ENCODE assay signal across 8 cellular contexts in the genomic region with DNA sequence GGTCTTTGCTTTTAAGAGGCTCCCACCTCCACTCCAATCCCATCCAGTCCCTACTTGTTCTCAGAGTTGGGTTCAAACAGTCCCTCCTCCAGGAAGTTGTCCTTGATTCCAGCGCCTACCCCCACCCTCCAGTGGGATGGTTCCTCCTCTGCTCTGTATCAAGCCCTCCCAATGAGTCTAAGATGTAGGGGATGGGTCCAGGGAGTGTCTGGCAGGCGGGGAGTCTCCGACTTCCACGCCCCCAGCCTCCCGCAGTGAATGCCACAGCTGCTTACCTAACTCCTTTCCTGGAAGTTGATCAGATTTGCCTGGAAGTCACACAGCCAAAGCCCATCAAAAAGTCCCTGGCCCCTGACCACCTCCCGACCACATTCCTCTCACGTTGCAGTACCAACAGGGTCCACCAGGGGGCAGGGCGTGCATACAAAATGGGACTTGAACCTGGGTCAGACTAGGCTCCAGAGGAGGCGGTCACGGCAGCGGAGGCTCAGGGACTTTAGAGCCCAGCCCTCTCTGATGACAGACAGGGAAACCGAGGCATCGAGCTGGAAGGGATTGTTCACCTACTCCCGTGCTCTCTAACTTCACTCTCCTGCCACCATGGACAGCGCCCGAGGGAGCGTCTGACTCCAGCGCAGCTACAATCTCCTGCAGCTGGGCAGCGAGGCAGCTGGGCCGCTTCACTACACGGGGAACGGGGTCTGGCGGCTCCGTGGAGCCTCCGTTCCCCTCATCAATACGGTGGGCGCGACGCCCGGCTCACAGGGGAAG. TPM values are rescaled to one million over a fixed set of nuclear protein-coding genes. Genes with fewer than 3 reads are reported as not detected.
DNase-seq lines count a peak whose midpoint lies in the region; ATAC-seq, FAIRE-seq and TF ChIP-seq lines count a peak whose summit lies in the region.

No MANE protein-coding gene starts in this region.

- CTCF ChIA-PET in A673 (lab: Charles Lee) = interaction anchor here (0.5 to 1.3 kb wide), 4 partner anchors 212 to 1057 kb away, joined by 3 to 9 read pairs (median 4); no protein-coding TSS in a partner anchor
- CTCF ChIA-PET in WTC11 (lab: Charles Lee) = interaction anchor here (0.6 to 3.1 kb wide), 34 partner anchors 10 to 532 kb away, joined by 3 to 21 read pairs (median 3); a partner anchor contains a TSS

- TF ChIP-seq CTCF in A673 (conservative IDR thresholded peaks at IDR 0.05; ENCODE audit: low read depth, low read length) (peak; percentile 98), WTC11 (IDR thresholded peaks at IDR 0.05) (peak; percentile 100), bronchial epithelial cell (IDR thresholded peaks at IDR 0.05; ENCODE audit: insufficient read depth, low read length, severe bottlenecking) (peak; percentile 97)

- H3K4me3 ChIP-seq in A673 (ENCODE audit: low read depth, low read length, poor library complexity, severe bottlenecking) (no peak overlapping the region), bronchial epithelial cell (ENCODE audit: low read depth, low read length) (no peak overlapping the region)

- H3K36me3 ChIP-seq in A673 (ENCODE audit: insufficient read depth, low read length, poor library complexity, severe bottlenecking) (no peaks in the 10 kb centered on the region), bronchial epithelial cell (ENCODE audit: control insufficient read depth, insufficient read depth, low read length) (no peaks in the 10 kb centered on the region)

- DNase-seq in A673 (ENCODE audit: low spot score) (peak; percentile 58), NCI-H146 treated with DMSO at 0.1 percent for 48 hours (lab: John Stamatoyannopoulos, UW; ENCODE audit: unreplicated experiment) (peak; percentile 29), WTC11 (ENCODE audit: low spot score) (peak; percentile 92), bronchial epithelial cell (ENCODE audit: low read depth) (peak; percentile 35), inferior parietal cortex (ENCODE audit: extremely low spot score) (peak; percentile 79), cortex of kidney (lab: John Stamatoyannopoulos, UW) (no peak)
- DNase-seq in stimulated activated CD4-positive, alpha-beta T cell treated with anti-CD3 and anti-CD28 coated beads, Interleukin-15, amount 100 ng/mL, for 24 hours = peak; percentile 84

- H3K27me3 Mint-ChIP-seq in WTC11 (ENCODE audit: low read depth) = peaks cover 11% of the 10 kb centered on the region

- H3K4me1 Mint-ChIP-seq in WTC11 = peaks cover 24% of the 10 kb centered on the region

- no peaks in the 10 kb centered on the region for H3K27me3 ChIP-seq in A673 (replicated peaks; ENCODE audit: insufficient read depth, low read depth, low read length, poor library complexity)
- no peaks in the 10 kb centered on the region for H3K27me3 ChIP-seq in bronchial epithelial cell (ENCODE audit: control insufficient read depth, insufficient read depth, low read length)

- no peaks in the 10 kb centered on the region for H3K9me3 ChIP-seq in A673 (ENCODE audit: low read depth, low read length, poor library complexity, severe bottlenecking)

- no peak overlapping the region for H3K27ac ChIP-seq in A673 (ENCODE audit: low read depth, low read length, poor library complexity, severe bottlenecking)

- H3K27ac Mint-ChIP-seq in WTC11 = no peak overlapping the region

- POLR2A ChIA-PET in A673 (lab: Charles Lee; ENCODE audit: low non-redundant PET) (no interaction called here), WTC11 (lab: Charles Lee) (no interaction called here)

- ATAC-seq in GM19023 (IDR thresholded peaks at IDR 0.05; ENCODE audit: unreplicated experiment) = peak; percentile 38
- peak; percentile 74 for ATAC-seq in WTC11

- FAIRE-seq in bronchial epithelial cell (lab: Jason Lieb, UNC) = no peak

- BruUV-seq in A673 (replicated peaks; lab: Mats Ljungman, UMichigan) = no TSS peak

- no peaks in the 10 kb centered on the region; the same call in 1 of the 2 replicates for H3K36me3 Mint-ChIP-seq in WTC11

- intact Hi-C loops in A673 (cut with micrococcal nuclease; ENCODE audit: unreplicated experiment) = loop anchor here (2.0 kb wide), 1 partner anchor 228 kb away; no protein-coding TSS in a partner anchor

- H3K9me3 Mint-ChIP-seq in WTC11 = peaks cover 15% of the 10 kb centered on the region

- H3K4me3 Mint-ChIP-seq in WTC11 = peak overlapping the region; percentile 41

- H3K4me1 ChIP-seq in A673 (ENCODE audit: insufficient read depth, low read length, poor library complexity, severe bottlenecking) = no peaks in the 10 kb centered on the region

TF ChIP-seq in WTC11, 78 proteins besides CTCF, POLR2A, EP300 and RAD21 (continues in another document):
- TF ChIP-seq, protein P1, sequence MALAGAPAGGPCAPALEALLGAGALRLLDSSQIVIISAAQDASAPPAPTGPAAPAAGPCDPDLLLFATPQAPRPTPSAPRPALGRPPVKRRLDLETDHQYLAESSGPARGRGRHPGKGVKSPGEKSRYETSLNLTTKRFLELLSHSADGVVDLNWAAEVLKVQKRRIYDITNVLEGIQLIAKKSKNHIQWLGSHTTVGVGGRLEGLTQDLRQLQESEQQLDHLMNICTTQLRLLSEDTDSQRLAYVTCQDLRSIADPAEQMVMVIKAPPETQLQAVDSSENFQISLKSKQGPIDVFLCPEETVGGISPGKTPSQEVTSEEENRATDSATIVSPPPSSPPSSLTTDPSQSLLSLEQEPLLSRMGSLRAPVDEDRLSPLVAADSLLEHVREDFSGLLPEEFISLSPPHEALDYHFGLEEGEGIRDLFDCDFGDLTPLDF (CRISPR knock-in tag; IDR thresholded peaks at IDR 0.05) = no peak
- TF ChIP-seq, protein P2, sequence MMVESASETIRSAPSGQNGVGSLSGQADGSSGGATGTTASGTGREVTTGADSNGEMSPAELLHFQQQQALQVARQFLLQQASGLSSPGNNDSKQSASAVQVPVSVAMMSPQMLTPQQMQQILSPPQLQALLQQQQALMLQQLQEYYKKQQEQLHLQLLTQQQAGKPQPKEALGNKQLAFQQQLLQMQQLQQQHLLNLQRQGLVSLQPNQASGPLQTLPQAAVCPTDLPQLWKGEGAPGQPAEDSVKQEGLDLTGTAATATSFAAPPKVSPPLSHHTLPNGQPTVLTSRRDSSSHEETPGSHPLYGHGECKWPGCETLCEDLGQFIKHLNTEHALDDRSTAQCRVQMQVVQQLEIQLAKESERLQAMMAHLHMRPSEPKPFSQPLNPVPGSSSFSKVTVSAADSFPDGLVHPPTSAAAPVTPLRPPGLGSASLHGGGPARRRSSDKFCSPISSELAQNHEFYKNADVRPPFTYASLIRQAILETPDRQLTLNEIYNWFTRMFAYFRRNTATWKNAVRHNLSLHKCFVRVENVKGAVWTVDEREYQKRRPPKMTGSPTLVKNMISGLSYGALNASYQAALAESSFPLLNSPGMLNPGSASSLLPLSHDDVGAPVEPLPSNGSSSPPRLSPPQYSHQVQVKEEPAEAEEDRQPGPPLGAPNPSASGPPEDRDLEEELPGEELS (CRISPR knock-in tag; IDR thresholded peaks at IDR 0.05) = no peak
- TF ChIP-seq EMX1 (CRISPR knock-in tag; IDR thresholded peaks at IDR 0.05) = no peak
- TF ChIP-seq, protein P3, sequence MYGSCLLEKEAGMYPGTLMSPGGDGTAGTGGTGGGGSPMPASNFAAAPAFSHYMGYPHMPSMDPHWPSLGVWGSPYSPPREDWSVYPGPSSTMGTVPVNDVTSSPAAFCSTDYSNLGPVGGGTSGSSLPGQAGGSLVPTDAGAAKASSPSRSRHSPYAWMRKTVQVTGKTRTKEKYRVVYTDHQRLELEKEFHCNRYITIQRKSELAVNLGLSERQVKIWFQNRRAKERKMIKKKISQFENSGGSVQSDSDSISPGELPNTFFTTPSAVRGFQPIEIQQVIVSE (CRISPR knock-in tag; IDR thresholded peaks at IDR 0.05; ENCODE audit: borderline replicate concordance) = no peak
- TF ChIP-seq FOXK1 (CRISPR knock-in tag; IDR thresholded peaks at IDR 0.05) = no peak
- TF ChIP-seq JUN (CRISPR knock-in tag; IDR thresholded peaks at IDR 0.05) = peak; percentile 73; the same call in 1 of the 2 replicates
- TF ChIP-seq ZBTB21 (CRISPR knock-in tag; IDR thresholded peaks at IDR 0.05; ENCODE audit: borderline replicate concordance) = no peak
- no peak for TF ChIP-seq ELF4 (CRISPR knock-in tag; IDR thresholded peaks at IDR 0.05; ENCODE audit: low read depth)
- TF ChIP-seq, protein P4, sequence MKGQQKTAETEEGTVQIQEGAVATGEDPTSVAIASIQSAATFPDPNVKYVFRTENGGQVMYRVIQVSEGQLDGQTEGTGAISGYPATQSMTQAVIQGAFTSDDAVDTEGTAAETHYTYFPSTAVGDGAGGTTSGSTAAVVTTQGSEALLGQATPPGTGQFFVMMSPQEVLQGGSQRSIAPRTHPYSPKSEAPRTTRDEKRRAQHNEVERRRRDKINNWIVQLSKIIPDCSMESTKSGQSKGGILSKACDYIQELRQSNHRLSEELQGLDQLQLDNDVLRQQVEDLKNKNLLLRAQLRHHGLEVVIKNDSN (CRISPR knock-in tag; IDR thresholded peaks at IDR 0.05) = peak; percentile 44; the same call in 1 of the 2 replicates
- TF ChIP-seq GABPB1 (CRISPR knock-in tag; IDR thresholded peaks at IDR 0.05) = peak; percentile 39; the same call in 1 of the 2 replicates
- peak; percentile 80; the same call in 1 of the 2 replicates for TF ChIP-seq SMAD3 (CRISPR knock-in tag; IDR thresholded peaks at IDR 0.05; ENCODE audit: borderline replicate concordance)
- peak; percentile 70; the same call in 1 of the 2 replicates for TF ChIP-seq TEAD1 (CRISPR knock-in tag; IDR thresholded peaks at IDR 0.05)
- no peak for TF ChIP-seq ZNF416 (CRISPR knock-in tag; IDR thresholded peaks at IDR 0.05)
- TF ChIP-seq, protein P5, sequence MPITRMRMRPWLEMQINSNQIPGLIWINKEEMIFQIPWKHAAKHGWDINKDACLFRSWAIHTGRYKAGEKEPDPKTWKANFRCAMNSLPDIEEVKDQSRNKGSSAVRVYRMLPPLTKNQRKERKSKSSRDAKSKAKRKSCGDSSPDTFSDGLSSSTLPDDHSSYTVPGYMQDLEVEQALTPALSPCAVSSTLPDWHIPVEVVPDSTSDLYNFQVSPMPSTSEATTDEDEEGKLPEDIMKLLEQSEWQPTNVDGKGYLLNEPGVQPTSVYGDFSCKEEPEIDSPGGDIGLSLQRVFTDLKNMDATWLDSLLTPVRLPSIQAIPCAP (CRISPR knock-in tag; IDR thresholded peaks at IDR 0.05) = no peak
- no peak for TF ChIP-seq NFYB (CRISPR knock-in tag; conservative IDR thresholded peaks at IDR 0.05; ENCODE audit: low read depth)

RNA-seq across cellular contexts. Expression of a gene that starts 25.0 kb away (rescaled TPM):
- total RNA-seq in A673 (2021) = 3.6 and 4.9 TPM in 2 replicates
- 2.3 to 2.8 TPM (median 2.5 TPM) in 3 replicates for total RNA-seq in WTC11 (2021)
- total RNA-seq in bronchial epithelial cell = 1.8 and 4.4 TPM in 2 replicates
